ENCODE assay signal across 18 cellular contexts in the genomic region with DNA sequence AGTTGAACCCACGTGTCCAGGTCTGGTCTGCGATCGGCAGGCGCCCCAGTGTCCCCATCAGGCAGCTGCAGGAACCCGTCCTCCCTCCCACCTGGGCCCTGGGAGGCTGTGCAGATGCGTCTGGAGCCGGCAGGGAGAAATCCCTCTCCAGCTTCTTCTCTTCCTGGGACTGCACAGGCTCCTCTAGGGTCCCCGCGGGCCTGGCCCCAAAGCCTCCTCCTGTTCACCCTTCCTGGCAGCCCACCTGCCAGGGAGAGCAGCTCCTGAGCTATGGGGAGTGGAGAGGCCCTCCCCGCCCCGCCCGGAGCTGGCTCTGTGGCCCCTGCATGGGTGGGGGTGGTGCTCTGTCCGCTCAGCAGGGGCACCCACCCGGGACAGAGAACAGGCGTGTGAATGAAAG.
"Had no signal": no experiment of that assay in that cellular context is flagged by ENCODE, and none has a peak within 500 bp of the region (broad histone marks: within the 10 kb centered on the region; RNA-seq: fewer than 3 reads in every experiment).

No MANE protein-coding gene starts in this region.

- DNase-seq: cortex of kidney; effector CD4-positive, alpha-beta T cell; foreskin fibroblast; gastrocnemius medialis; left cardiac atrium; left lung; mesenchymal stem cell; mucosa of descending colon; naive thymus-derived CD4-positive, alpha-beta T cell; nucleus accumbens; spleen; stimulated activated CD4-positive, alpha-beta T cell treated with anti-CD3 and anti-CD28 coated beads, Interleukin-4, amount 100 ng/mL, for 4 hours; stimulated activated naive B cell treated with anti-CD40 and anti-IgM and Interleukin-4, amounts not matched to agents 10 μg/mL and 1 μg/mL and 100 μg/mL, for 72 hours; transverse colon had no signal

- H3K4me3 ChIP-seq: gastrocnemius medialis, mucosa of descending colon, prostate gland, right atrium auricular region, transverse colon had no signal

- H3K4me1 ChIP-seq: gastrocnemius medialis, left lung, right atrium auricular region had no signal

- H3K27ac ChIP-seq: gastrocnemius medialis, left lung, neural progenitor cell, prostate gland, right atrium auricular region, skin epidermis, spleen, transverse colon had no signal

- ATAC-seq: gastrocnemius medialis; left cardiac atrium; naive thymus-derived CD4-positive, alpha-beta T cell; stimulated activated naive B cell treated with anti-CD40 and anti-IgM and Interleukin-4, amounts not matched to agents 10 μg/mL and 1 μg/mL and 100 μg/mL, for 72 hours had no signal

- H3K36me3 ChIP-seq: gastrocnemius medialis, left lung, neural progenitor cell, prostate gland, right atrium auricular region, spleen, transverse colon had no signal

- H3K9me3 ChIP-seq: gastrocnemius medialis, left lung, mucosa of descending colon, prostate gland, right atrium auricular region, spleen, transverse colon had no signal

- H3K9ac ChIP-seq: neural progenitor cell had no signal
